ENCODE assay signal across 1 cellular context in genomic region chr11:79039122-79039521, GRCh38.
TF ChIP-seq lines count a peak whose summit lies in the region.

No MANE protein-coding gene starts in this region.

TF ChIP-seq in SK-N-SH treated with all-trans-retinoic acid at 6 μM for 48 hours, 23 proteins besides CTCF, POLR2A, EP300 and RAD21 (continued from another document):
- TF ChIP-seq ESRRG (CRISPR knock-in tag; IDR thresholded peaks at IDR 0.05), result no peak
TF ChIP-seq in SK-N-SH treated with all-trans-retinoic acid at 6 μM for 48 hours: peak in this region for 0.
